ENCODE assay signal across 8 cellular contexts in genomic region chr1:45913183-45913924, GRCh38.
DNase-seq lines count a peak whose midpoint lies in the region; ATAC-seq and TF ChIP-seq lines count a peak whose summit lies in the region.

No MANE protein-coding gene starts in this region.

- H3K9me3 ChIP-seq in OCI-LY3 (ENCODE audit: insufficient read depth, low read length): no peaks in the 10 kb centered on the region

- H2AFZ ChIP-seq in OCI-LY3 (ENCODE audit: low read depth, low read length): no peak overlapping the region

- H3K4me1 ChIP-seq in OCI-LY3 (ENCODE audit: low read length): peaks cover 12% of the 10 kb centered on the region

- H3K4me2 ChIP-seq in OCI-LY3 (ENCODE audit: low read length): peak overlapping the region; percentile 44

- DNase-seq in ELR (ENCODE audit: low read depth) (peak; percentile 79), fibroblast of villous mesenchyme (ENCODE audit: low read depth) (peak; percentile 99), pons (ENCODE audit: low spot score) (peak; percentile 33), NCI-H2196 treated with DMSO at 0.1 percent for 48 hours (lab: John Stamatoyannopoulos, UW; ENCODE audit: unreplicated experiment) (no peak), NCI-H1436 treated with DMSO at 0.1 percent for 48 hours (lab: John Stamatoyannopoulos, UW) (no peak), activated gamma-delta T cell (lab: John Stamatoyannopoulos, UW) (no peak)

- H3K4me3 ChIP-seq in OCI-LY3 (ENCODE audit: low read length): no peak overlapping the region
- peak overlapping the region; percentile 22 for H3K4me3 ChIP-seq in fibroblast of villous mesenchyme (ENCODE audit: low read depth, low read length)

- no peaks in the 10 kb centered on the region for H3K27me3 ChIP-seq in OCI-LY3 (ENCODE audit: low read depth, low read length)

- H4K20me1 ChIP-seq in OCI-LY3 (ENCODE audit: insufficient read depth, low read length): no peaks in the 10 kb centered on the region

- no peak overlapping the region for H3K9ac ChIP-seq in OCI-LY3 (ENCODE audit: low read length)

- H3K36me3 ChIP-seq in OCI-LY3 (replicated peaks; ENCODE audit: low read depth, low read length): no peaks in the 10 kb centered on the region

- ATAC-seq in GM21825 (IDR thresholded peaks at IDR 0.05; ENCODE audit: unreplicated experiment): no peak

- no peaks in the 10 kb centered on the region for H3K79me2 ChIP-seq in OCI-LY3 (ENCODE audit: low read length)

- TF ChIP-seq CTCF in OCI-LY3 (IDR thresholded peaks at IDR 0.05; ENCODE audit: low read depth, low read length) (no peak), fibroblast of villous mesenchyme (IDR thresholded peaks at IDR 0.05; ENCODE audit: insufficient read depth, low read depth, low read length) (no peak)

- H3K27ac ChIP-seq in OCI-LY3 (ENCODE audit: low read length): no peak overlapping the region

Comparison
In these comparisons a context has a peak if more than half of its experiments do, and no peak if none do; other contexts are left out.
1. DNase-seq: peak in ELR (single experiment), fibroblast of villous mesenchyme (single experiment) and pons (single experiment); none in NCI-H2196 treated with DMSO at 0.1 percent for 48 hours (single experiment), NCI-H1436 treated with DMSO at 0.1 percent for 48 hours (single experiment) and activated gamma-delta T cell (single experiment).